ENCODE assay signal across 23 cellular contexts in genomic region chr1:17933991-17934390, GRCh38.
"Had no signal": no experiment of that assay in that cellular context is flagged by ENCODE, and none has a peak within 500 bp of the region (broad histone marks: within the 10 kb centered on the region; RNA-seq: fewer than 3 reads in every experiment).

No MANE protein-coding gene starts in this region.

- H3K4me1 Mint-ChIP-seq: activated naive CD4-positive, alpha-beta T cell treated with anti-CD3 and anti-CD28 coated beads, Interleukin-2, amount 50 U/mL, for 24 hours; T-helper 17 cell; WTC11 had no signal

- H3K27ac Mint-ChIP-seq: activated CD8-positive, alpha-beta T cell treated with anti-CD3 and anti-CD28 coated beads, Interleukin-2, amount 10 ng/mL, durations not matched to agents 7 days and 5 days; activated naive CD4-positive, alpha-beta T cell treated with anti-CD3 and anti-CD28 coated beads, Interleukin-2, amount 50 U/mL, for 24 hours; T-helper 17 cell; WTC11 had no signal

- H3K4me3 Mint-ChIP-seq: activated CD8-positive, alpha-beta T cell treated with anti-CD3 and anti-CD28 coated beads, Interleukin-2, amount 10 ng/mL, durations not matched to agents 7 days and 5 days; activated naive CD4-positive, alpha-beta T cell treated with anti-CD3 and anti-CD28 coated beads, Interleukin-2, amount 50 U/mL, for 24 hours; T-helper 17 cell; WTC11 had no signal

- H3K9me3 Mint-ChIP-seq: activated naive CD4-positive, alpha-beta T cell treated with anti-CD3 and anti-CD28 coated beads, Interleukin-2, amount 50 U/mL, for 24 hours had no signal

- ATAC-seq: activated CD8-positive, alpha-beta T cell treated with anti-CD3 and anti-CD28 coated beads, Interleukin-2, amount 10 ng/mL, durations not matched to agents 7 days and 5 days; body of pancreas; PC-3; T-helper 17 cell; WTC11 had no signal

- H3K36me3 Mint-ChIP-seq: activated naive CD4-positive, alpha-beta T cell treated with anti-CD3 and anti-CD28 coated beads, Interleukin-2, amount 50 U/mL, for 24 hours; WTC11 had no signal

- DNase-seq: activated CD4-positive, alpha-beta T cell treated with anti-CD3 and anti-CD28 coated beads for 48 hours; activated CD4-positive, alpha-beta T cell treated with anti-CD3 and anti-CD28 coated beads, Interleukin-2, amount 50 U/mL, for 4 hours; activated CD4-positive, CD25-positive, alpha-beta regulatory T cell treated with anti-CD3 and anti-CD28 coated beads, Interleukin-2, amount 50 U/mL, for 72 hours; activated CD8-positive, alpha-beta memory T cell treated with anti-CD3 and anti-CD28 coated beads, Interleukin-2, amount 50 U/mL, for 48 hours; activated CD8-positive, alpha-beta T cell treated with anti-CD3 and anti-CD28 coated beads, Interleukin-2, amount 10 ng/mL, durations not matched to agents 7 days and 5 days; activated effector memory CD4-positive, alpha-beta T cell treated with Interleukin-2 at 50 U/mL for 16 hours; activated naive CD4-positive, alpha-beta T cell; activated T-cell treated with anti-CD3 and anti-CD28 coated beads, Interleukin-2, amount 50 U/mL, for 1 hour; body of pancreas; central memory CD4-positive, alpha-beta T cell; Karpas-422; MM.1S; NCI-H146; NCI-H187 treated with DMSO at 0.1 percent for 48 hours; NCI-H2171; NCI-H510A; NCI-H526 treated with DMSO at 0.1 percent for 48 hours; PC-3; SHP77; T-helper 17 cell; T-helper 9 cell had no signal
